ENCODE assay signal across 18 cellular contexts in genomic region chr17:78239489-78239931, GRCh38. TPM values are rescaled to one million over a fixed set of nuclear protein-coding genes. Genes with fewer than 3 reads are reported as not detected.
DNase-seq lines count a peak whose midpoint lies in the region; ATAC-seq and TF ChIP-seq lines count a peak whose summit lies in the region.
"Had no signal": no experiment of that assay in that cellular context is flagged by ENCODE, and none has a peak within 500 bp of the region (broad histone marks: within the 10 kb centered on the region; RNA-seq: fewer than 3 reads in every experiment).

No MANE protein-coding gene starts in this region.

- no peaks in the 10 kb centered on the region for H3K9me2 ChIP-seq in OCI-LY7 (ENCODE audit: insufficient read depth, low read length)

- TF ChIP-seq CTCF in OCI-LY7 (conservative IDR thresholded peaks at IDR 0.05; ENCODE audit: low read length): no peak

- H3K4me3 ChIP-seq in OCI-LY7 (ENCODE audit: low read depth, low read length, poor library complexity, severe bottlenecking): peak overlapping the region; percentile 14
- H3K4me3 ChIP-seq: psoas muscle, SJSA1 had no signal

- intact Hi-C loops in OCI-LY7 (cut with micrococcal nuclease; ENCODE audit: unreplicated experiment): no loop called here

- H3K27me3 Mint-ChIP-seq in stimulated activated naive B cell treated with anti-CD40 and anti-IgM and Interleukin-4, amounts not matched to agents 10 μg/mL and 1 μg/mL and 100 μg/mL, for 72 hours: peaks cover 4 to 6% of the 10 kb centered on the region in 2 donors

- DNase-seq in NCI-H1436 (lab: John Stamatoyannopoulos, UW) (peak; percentile 25), NCI-H1436 treated with DMSO at 0.1 percent for 48 hours (lab: John Stamatoyannopoulos, UW) (no peak), OCI-LY7 (ENCODE audit: low spot score) (peak; percentile 92), NCI-H146 (lab: John Stamatoyannopoulos, UW) (no peak), ecto neural progenitor cell (ENCODE audit: low spot score) (no peak)
- DNase-seq in stimulated activated naive B cell treated with anti-CD40 and anti-IgM and Interleukin-4, amounts not matched to agents 10 μg/mL and 1 μg/mL and 100 μg/mL, for 72 hours: no peak
- no peak for DNase-seq in activated CD4-positive, alpha-beta T cell treated with anti-CD3 and anti-CD28 coated beads for 4 hours
- DNase-seq: activated CD4-positive, alpha-beta T cell treated with anti-CD3 and anti-CD28 coated beads for 48 hours; mesendoderm; NCI-H187 treated with DMSO at 0.1 percent for 48 hours; NCI-H345; psoas muscle; T-helper 9 cell had no signal

- no peaks in the 10 kb centered on the region for H4K20me1 ChIP-seq in OCI-LY7 (ENCODE audit: insufficient read depth, low read length)

- no peaks in the 10 kb centered on the region for H3K36me3 ChIP-seq in OCI-LY7 (ENCODE audit: insufficient read depth, low read length)
- H3K36me3 ChIP-seq: SJSA1 had no signal

- H3K27ac Mint-ChIP-seq in stimulated activated naive B cell treated with anti-CD40 and anti-IgM and Interleukin-4, amounts not matched to agents 10 μg/mL and 1 μg/mL and 100 μg/mL, for 72 hours: no peak overlapping the region
- H3K27ac Mint-ChIP-seq: nephron had no signal

- CTCF ChIA-PET in OCI-LY7 (lab: Charles Lee; ENCODE audit: unreplicated experiment): interaction anchor here (0.6 kb wide), 1 partner anchor 107 kb away, joined by 3 read pairs; no protein-coding TSS in a partner anchor

- no peaks in the 10 kb centered on the region for H3K79me2 ChIP-seq in OCI-LY7 (ENCODE audit: insufficient read depth, low read depth, low read length)

- peaks cover 25 to 37% of the 10 kb centered on the region in 2 donors for H3K4me1 Mint-ChIP-seq in stimulated activated naive B cell treated with anti-CD40 and anti-IgM and Interleukin-4, amounts not matched to agents 10 μg/mL and 1 μg/mL and 100 μg/mL, for 72 hours

- H3K9me3 Mint-ChIP-seq in stimulated activated naive B cell treated with anti-CD40 and anti-IgM and Interleukin-4, amounts not matched to agents 10 μg/mL and 1 μg/mL and 100 μg/mL, for 72 hours: peaks cover 3% of the 10 kb centered on the region in 2 donors

- H3K4me3 Mint-ChIP-seq in stimulated activated naive B cell treated with anti-CD40 and anti-IgM and Interleukin-4, amounts not matched to agents 10 μg/mL and 1 μg/mL and 100 μg/mL, for 72 hours: no peak overlapping the region
- H3K4me3 Mint-ChIP-seq: nephron had no signal

- H3K36me3 Mint-ChIP-seq in stimulated activated naive B cell treated with anti-CD40 and anti-IgM and Interleukin-4, amounts not matched to agents 10 μg/mL and 1 μg/mL and 100 μg/mL, for 72 hours: no peaks in the 10 kb centered on the region

- ATAC-seq in esophagus mucosa: peak; percentile 5
- ATAC-seq in stimulated activated naive B cell treated with anti-CD40 and anti-IgM and Interleukin-4, amounts not matched to agents 10 μg/mL and 1 μg/mL and 100 μg/mL, for 72 hours (replicated peaks): peak; percentile 39 to 79
- ATAC-seq: psoas muscle had no signal

- H3K4me2 ChIP-seq in OCI-LY7 (ENCODE audit: low read length): peak overlapping the region; percentile 62

- POLR2A ChIA-PET in OCI-LY7 (lab: Charles Lee): no interaction called here

- no peak overlapping the region; the same call in 1 of the 2 replicates for H2AFZ ChIP-seq in OCI-LY7 (ENCODE audit: low read length)

- peak overlapping the region; percentile 44 for H3K27ac ChIP-seq in OCI-LY7 (ENCODE audit: low read depth, low read length, poor library complexity, severe bottlenecking)
- H3K27ac ChIP-seq: 22Rv1, psoas muscle, SJSA1 had no signal

- BruUV-seq in OCI-LY7 (replicated peaks; lab: Mats Ljungman, UMichigan): no TSS peak

- no peaks in the 10 kb centered on the region for H3K9me3 ChIP-seq in OCI-LY7 (ENCODE audit: low read length)
- H3K9me3 ChIP-seq: psoas muscle, SJSA1 had no signal

- peaks cover 66% of the 10 kb centered on the region for H3K4me1 ChIP-seq in OCI-LY7 (ENCODE audit: insufficient read depth, low read length, poor library complexity, severe bottlenecking)
- H3K4me1 ChIP-seq: psoas muscle, SJSA1 had no signal

RNA-seq across cellular contexts. Expression of gene TMEM235, which starts 8.1 kb away (rescaled TPM):
- 0.32 TPM in 1 of 2 replicates, not detected in the other for total RNA-seq in OCI-LY7 (2014; rRNA removed; shearing (Covaris generic))
- total RNA-seq in OCI-LY7 (2022) (not detected in 2 replicates), esophagus mucosa (not detected)
- total RNA-seq: HT1080, psoas muscle, SJSA1 had no signal

RNA-seq across cellular contexts. Expression of gene BIRC5, which starts 25.5 kb away (rescaled TPM):
- total RNA-seq in OCI-LY7 (2014; rRNA removed; shearing (Covaris generic)): 229 and 266 TPM in 2 replicates
- total RNA-seq in OCI-LY7 (2022): 184 and 190 TPM in 2 replicates
- 28.5 TPM for total RNA-seq in esophagus mucosa

RNA-seq across cellular contexts. Expression of gene AFMID, which starts 52.3 kb away (rescaled TPM):
- 87.8 and 89.1 TPM in 2 replicates for total RNA-seq in OCI-LY7 (2014; rRNA removed; shearing (Covaris generic))
- total RNA-seq in OCI-LY7 (2022) (90.2 and 101 TPM in 2 replicates), esophagus mucosa (19.2 TPM)

RNA-seq across cellular contexts. Expression of gene TK1, which starts 52.7 kb away (rescaled TPM):
- total RNA-seq in OCI-LY7 (2014; rRNA removed; shearing (Covaris generic)): 108 and 118 TPM in 2 replicates
- total RNA-seq in OCI-LY7 (2022) (149 TPM in 2 replicates), esophagus mucosa (33.3 TPM)

Comparison
In these comparisons a context has a peak if more than half of its experiments do, and no peak if none do; other contexts are left out.
1. DNase-seq: peak in NCI-H1436 (single experiment) and OCI-LY7 (single experiment); none in NCI-H1436 treated with DMSO at 0.1 percent for 48 hours (single experiment), stimulated activated naive B cell treated with anti-CD40 and anti-IgM and Interleukin-4, amounts not matched to agents 10 μg/mL and 1 μg/mL and 100 μg/mL, for 72 hours (single experiment), activated CD4-positive, alpha-beta T cell treated with anti-CD3 and anti-CD28 coated beads for 4 hours (0 of 2), NCI-H146 (single experiment) and ecto neural progenitor cell (single experiment).